In genomic region chr5:54944364-54944763, GRCh38 we compare ENCODE assay signal across 9 cellular contexts. TPM values are rescaled to one million over a fixed set of nuclear protein-coding genes. Genes with fewer than 3 reads are reported as not detected.
DNase-seq lines count a peak whose midpoint lies in the region; ATAC-seq and TF ChIP-seq lines count a peak whose summit lies in the region.
"Had no signal": no experiment of that assay in that cellular context is flagged by ENCODE, and none has a peak within 500 bp of the region (broad histone marks: within the 10 kb centered on the region; RNA-seq: fewer than 3 reads in every experiment).

No MANE protein-coding gene starts in this region.

- H3K27me3 Mint-ChIP-seq in chondrocyte (ENCODE audit: low read depth) = peaks cover 18% of the 10 kb centered on the region

- peak; percentile 91 for TF ChIP-seq CTCF in chondrocyte (IDR thresholded peaks at IDR 0.05)

- no peaks in the 10 kb centered on the region for H3K36me3 Mint-ChIP-seq in chondrocyte (ENCODE audit: low read depth)
- H3K36me3 Mint-ChIP-seq: IgD-negative memory B cell had no signal

- no peak overlapping the region for H3K4me3 Mint-ChIP-seq in chondrocyte (ENCODE audit: unreplicated experiment)
- H3K4me3 Mint-ChIP-seq: IgD-negative memory B cell had no signal

- ATAC-seq in GM18867 (IDR thresholded peaks at IDR 0.05; ENCODE audit: unreplicated experiment) = peak; percentile 72
- peak; percentile 83 for ATAC-seq in SK-N-SH treated with all-trans-retinoic acid at 6 μM for 48 hours

- no peak overlapping the region for H3K27ac Mint-ChIP-seq in chondrocyte (ENCODE audit: unreplicated experiment)
- H3K27ac Mint-ChIP-seq: IgD-negative memory B cell had no signal

- DNase-seq in Ammon's horn (ENCODE audit: low spot score) (peak; percentile 36), chondrocyte (ENCODE audit: low spot score) (no peak), myocyte (ENCODE audit: low read depth) (peak; percentile 56), islet precursor cell (no peak), iPS-NIHi7 (ENCODE audit: extremely low spot score) (no peak), NCI-H2107 treated with DMSO at 0.1 percent for 48 hours (lab: John Stamatoyannopoulos, UW; ENCODE audit: unreplicated experiment) (no peak)

- H3K4me1 Mint-ChIP-seq in chondrocyte (ENCODE audit: low read depth) = no peaks in the 10 kb centered on the region
- H3K4me1 Mint-ChIP-seq: IgD-negative memory B cell had no signal

- H3K9me3 Mint-ChIP-seq in chondrocyte (ENCODE audit: low read depth) = peaks cover 3% of the 10 kb centered on the region

TF ChIP-seq in SK-N-SH treated with all-trans-retinoic acid at 6 μM for 48 hours, 23 proteins besides CTCF, POLR2A, EP300 and RAD21:
- TF ChIP-seq ARNTL (CRISPR knock-in tag; IDR thresholded peaks at IDR 0.05; ENCODE audit: borderline replicate concordance, low read depth) = no peak

RNA-seq across cellular contexts. Expression of gene ESM1, which starts 41.0 kb away (rescaled TPM):
- total RNA-seq in chondrocyte = not detected in 3 replicates
- total RNA-seq in myocyte = not detected in 2 replicates
- 0.63 TPM for polyA plus RNA-seq in myocyte (2012)

Comparison
In these comparisons a context has a peak if more than half of its experiments do, and no peak if none do; other contexts are left out.
1. DNase-seq: peak in Ammon's horn (single experiment) and myocyte (single experiment); none in chondrocyte (single experiment), islet precursor cell (single experiment), iPS-NIHi7 (single experiment) and NCI-H2107 treated with DMSO at 0.1 percent for 48 hours (single experiment).